Comparison of ENCODE assay signal across 17 cellular contexts in the genomic region with DNA sequence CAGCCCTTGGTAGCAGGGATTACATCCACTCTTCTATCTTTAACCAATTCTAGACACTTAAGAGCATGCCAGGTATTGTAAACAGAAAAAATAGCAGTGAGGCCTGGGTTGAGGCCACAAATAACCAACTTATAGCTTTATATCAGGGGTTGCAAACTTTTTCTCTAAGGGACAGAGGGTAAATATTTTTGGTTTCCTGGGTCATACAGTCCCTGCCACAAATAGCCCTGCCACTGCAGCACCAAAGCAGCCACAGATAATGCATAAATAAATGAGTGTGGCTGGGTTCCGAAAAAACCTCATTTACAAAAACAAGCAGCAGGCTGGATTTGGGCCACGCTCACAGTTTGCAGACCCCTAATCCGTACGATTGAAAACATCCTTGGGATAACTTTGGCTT. TPM values are rescaled to one million over a fixed set of nuclear protein-coding genes. Genes with fewer than 3 reads are reported as not detected.
DNase-seq lines count a peak whose midpoint lies in the region; ATAC-seq and TF ChIP-seq lines count a peak whose summit lies in the region.
"Had no signal": no experiment of that assay in that cellular context is flagged by ENCODE, and none has a peak within 500 bp of the region (broad histone marks: within the 10 kb centered on the region; RNA-seq: fewer than 3 reads in every experiment).

No MANE protein-coding gene starts in this region.

- H3K4me1 Mint-ChIP-seq in activated naive CD4-positive, alpha-beta T cell treated with anti-CD3 and anti-CD28 coated beads, Interleukin-2, amount 10 ng/mL, durations not matched to agents 7 days and 5 days = peaks cover 56% of the 10 kb centered on the region
- peaks cover 54% of the 10 kb centered on the region for H3K4me1 Mint-ChIP-seq in activated naive CD8-positive, alpha-beta T cell treated with anti-CD3 and anti-CD28 coated beads for 36 hours

- CTCF ChIA-PET in activated naive CD4-positive, alpha-beta T cell treated with anti-CD3 and anti-CD28 coated beads, Interleukin-2, amount 10 ng/mL, durations not matched to agents 7 days and 5 days (lab: Charles Lee) = interaction anchor here (1.0 to 1.3 kb wide), 2 partner anchors 18 to 19 kb away, joined by 3 read pairs; no protein-coding TSS in a partner anchor
- CTCF ChIA-PET in PC-9 (lab: Charles Lee) (no interaction called here), OCI-LY7 (lab: Charles Lee; ENCODE audit: unreplicated experiment) (no interaction called here)

- intact Hi-C loops in PC-9 (cut with micrococcal nuclease; ENCODE audit: unreplicated experiment) (no loop called here), tibial artery (cut with DNase I; ENCODE audit: low total_unique reads) (no loop called here), OCI-LY7 (cut with micrococcal nuclease; ENCODE audit: unreplicated experiment) (no loop called here)

- H3K4me3 ChIP-seq in PC-9 (no peak overlapping the region), osteoblast (ENCODE audit: insufficient read depth, low read length) (no peak overlapping the region), tibial artery (no peak overlapping the region), OCI-LY7 (ENCODE audit: low read depth, low read length, poor library complexity, severe bottlenecking) (no peak overlapping the region)
- H3K4me3 ChIP-seq: mucosa of descending colon had no signal

- no peak overlapping the region for H3K4me3 Mint-ChIP-seq in activated naive CD4-positive, alpha-beta T cell treated with anti-CD3 and anti-CD28 coated beads, Interleukin-2, amount 10 ng/mL, durations not matched to agents 7 days and 5 days
- peak overlapping the region; percentile 54 for H3K4me3 Mint-ChIP-seq in activated naive CD8-positive, alpha-beta T cell treated with anti-CD3 and anti-CD28 coated beads for 36 hours

- no peak for DNase-seq in activated naive CD4-positive, alpha-beta T cell treated with anti-CD3 and anti-CD28 coated beads, Interleukin-2, amount 10 ng/mL, durations not matched to agents 7 days and 5 days
- no peak for DNase-seq in activated naive CD4-positive, alpha-beta T cell treated with anti-CD3 and anti-CD28 coated beads, Interleukin-2, amount 50 U/mL, for 16 hours
- DNase-seq in PC-9 (no peak), osteoblast (ENCODE audit: insufficient read length, low spot score, missing footprints) (no peak), tibial artery (no peak), OCI-LY7 (ENCODE audit: low spot score) (no peak)
- no peak for DNase-seq in activated naive CD8-positive, alpha-beta T cell treated with anti-CD3 and anti-CD28 coated beads for 36 hours
- DNase-seq: COR-L47; cortex of kidney; foreskin melanocyte; left colon; mucosa of descending colon; NCI-H2227 treated with DMSO at 0.1 percent for 48 hours; stimulated activated CD4-positive, alpha-beta T cell treated with anti-CD3 and anti-CD28 coated beads, Interleukin-2, amount 100 ng/mL, for 24 hours had no signal

- H3K4me1 ChIP-seq in PC-9 (replicated peaks; ENCODE audit: insufficient read depth) (peaks cover 12% of the 10 kb centered on the region), osteoblast (ENCODE audit: insufficient read depth, low read length) (peaks cover 17% of the 10 kb centered on the region), tibial artery (peaks cover 0 to 9% (median 3%) of the 10 kb centered on the region in 4 donors), OCI-LY7 (ENCODE audit: insufficient read depth, low read length, poor library complexity, severe bottlenecking) (no peaks in the 10 kb centered on the region)

- H3K9me3 Mint-ChIP-seq in activated naive CD4-positive, alpha-beta T cell treated with anti-CD3 and anti-CD28 coated beads, Interleukin-2, amount 10 ng/mL, durations not matched to agents 7 days and 5 days = no peaks in the 10 kb centered on the region
- no peaks in the 10 kb centered on the region for H3K9me3 Mint-ChIP-seq in activated naive CD8-positive, alpha-beta T cell treated with anti-CD3 and anti-CD28 coated beads for 36 hours

- H2AFZ ChIP-seq in PC-9 (no peak overlapping the region), osteoblast (ENCODE audit: low read length) (no peak overlapping the region), OCI-LY7 (ENCODE audit: low read length) (no peak overlapping the region)

- H3K9me3 ChIP-seq in PC-9 (ENCODE audit: insufficient read depth, low read depth) (no peaks in the 10 kb centered on the region), osteoblast (ENCODE audit: low read depth, low read length) (no peaks in the 10 kb centered on the region), tibial artery (no peaks in the 10 kb centered on the region), OCI-LY7 (ENCODE audit: low read length) (no peaks in the 10 kb centered on the region)
- H3K9me3 ChIP-seq: mucosa of descending colon had no signal

- H3K4me2 ChIP-seq in PC-9 (no peak overlapping the region), osteoblast (ENCODE audit: insufficient read depth, low read length) (no peak overlapping the region), OCI-LY7 (ENCODE audit: low read length) (no peak overlapping the region)

- H3K27me3 Mint-ChIP-seq in activated naive CD4-positive, alpha-beta T cell treated with anti-CD3 and anti-CD28 coated beads, Interleukin-2, amount 10 ng/mL, durations not matched to agents 7 days and 5 days = no peaks in the 10 kb centered on the region
- H3K27me3 Mint-ChIP-seq in activated naive CD8-positive, alpha-beta T cell treated with anti-CD3 and anti-CD28 coated beads for 36 hours = no peaks in the 10 kb centered on the region

- peaks cover 70% of the 10 kb centered on the region for H3K36me3 Mint-ChIP-seq in activated naive CD4-positive, alpha-beta T cell treated with anti-CD3 and anti-CD28 coated beads, Interleukin-2, amount 10 ng/mL, durations not matched to agents 7 days and 5 days
- H3K36me3 Mint-ChIP-seq in activated naive CD8-positive, alpha-beta T cell treated with anti-CD3 and anti-CD28 coated beads for 36 hours = peaks cover 77% of the 10 kb centered on the region

- ATAC-seq in GM21367 (IDR thresholded peaks at IDR 0.05; ENCODE audit: unreplicated experiment) = no peak
- ATAC-seq: HepG2, left colon had no signal

- H3F3A ChIP-seq in PC-9 (ENCODE audit: insufficient read depth, low read depth) = peaks cover 5% of the 10 kb centered on the region; the same call in 1 of the 2 replicates

- H4K20me1 ChIP-seq in PC-9 (ENCODE audit: insufficient read depth) (no peaks in the 10 kb centered on the region), osteoblast (ENCODE audit: insufficient read depth, low read length) (peaks cover 29% of the 10 kb centered on the region), OCI-LY7 (ENCODE audit: insufficient read depth, low read length) (no peaks in the 10 kb centered on the region)

- peak overlapping the region; percentile 86 for H3K27ac Mint-ChIP-seq in activated naive CD4-positive, alpha-beta T cell treated with anti-CD3 and anti-CD28 coated beads, Interleukin-2, amount 10 ng/mL, durations not matched to agents 7 days and 5 days
- peak overlapping the region; percentile 93 for H3K27ac Mint-ChIP-seq in activated naive CD8-positive, alpha-beta T cell treated with anti-CD3 and anti-CD28 coated beads for 36 hours

- H3K79me2 ChIP-seq in PC-9 (ENCODE audit: low read depth) = no peaks in the 10 kb centered on the region
- H3K79me2 ChIP-seq in osteoblast (ENCODE audit: insufficient read depth, low read length) = peaks cover 25% of the 10 kb centered on the region
- H3K79me2 ChIP-seq in OCI-LY7 (ENCODE audit: insufficient read depth, low read depth, low read length) = no peaks in the 10 kb centered on the region

- BruUV-seq in PC-9 (replicated peaks; lab: Mats Ljungman, UMichigan) = no TSS peak
- no TSS peak for BruUV-seq in OCI-LY7 (replicated peaks; lab: Mats Ljungman, UMichigan)

- H3K27ac ChIP-seq in PC-9 (0 out of 2 replicates have a peak overlapping the region, but pooled peaks have one; percentile 23), osteoblast (ENCODE audit: low read depth, low read length) (peak overlapping the region; percentile 7), tibial artery (no peak overlapping the region), OCI-LY7 (ENCODE audit: low read depth, low read length, poor library complexity, severe bottlenecking) (no peak overlapping the region)
- H3K27ac ChIP-seq: epithelial cell of prostate had no signal

- H3K36me3 ChIP-seq in PC-9 (ENCODE audit: low read depth) = peaks cover 11% of the 10 kb centered on the region; the same call in 1 of the 2 replicates
- H3K36me3 ChIP-seq in osteoblast (ENCODE audit: insufficient read depth, low read length) = peaks cover 76% of the 10 kb centered on the region
- H3K36me3 ChIP-seq in tibial artery = peaks cover 73 to 94% (median 90%) of the 10 kb centered on the region in 3 donors
- peaks cover 28% of the 10 kb centered on the region for H3K36me3 ChIP-seq in OCI-LY7 (ENCODE audit: insufficient read depth, low read length)

- H3K27me3 ChIP-seq in PC-9 (ENCODE audit: insufficient read depth, low read depth) (no peaks in the 10 kb centered on the region), osteoblast (ENCODE audit: insufficient read depth, low read length) (no peaks in the 10 kb centered on the region), tibial artery (no peaks in the 10 kb centered on the region)

- H3K9me2 ChIP-seq in PC-9 (ENCODE audit: insufficient read depth) (no peaks in the 10 kb centered on the region), OCI-LY7 (ENCODE audit: insufficient read depth, low read length) (no peaks in the 10 kb centered on the region)

- TF ChIP-seq CTCF in PC-9 (conservative IDR thresholded peaks at IDR 0.05) (no peak), osteoblast (IDR thresholded peaks at IDR 0.05; ENCODE audit: extremely low read depth, low read depth, low read length) (no peak), tibial artery (IDR thresholded peaks at IDR 0.05) (no peak), OCI-LY7 (conservative IDR thresholded peaks at IDR 0.05; ENCODE audit: low read length) (no peak)

- POLR2A ChIA-PET in PC-9 (lab: Charles Lee; ENCODE audit: unreplicated experiment) (no interaction called here), OCI-LY7 (lab: Charles Lee) (no interaction called here)

RNA-seq across cellular contexts. Expression of gene STAT3, which starts 46.7 kb away (rescaled TPM):
- 65.2 and 74.6 TPM in 2 replicates for total RNA-seq in PC-9 (2021)
- 100 to 1,000 TPM; 221 to 223 TPM for total RNA-seq in activated naive CD8-positive, alpha-beta T cell treated with anti-CD3 and anti-CD28 coated beads for 36 hours
- total RNA-seq in osteoblast = 197 and 206 TPM in 2 replicates
- total RNA-seq in OCI-LY7 (2014; rRNA removed; shearing (Covaris generic)) = 11.4 and 14.8 TPM in 2 replicates
- 28.7 and 37.2 TPM in 2 replicates for total RNA-seq in OCI-LY7 (2022)

RNA-seq across cellular contexts. Expression of gene STAT5A, which starts 53.3 kb away (rescaled TPM):
- total RNA-seq in PC-9 (2021) = 3.4 and 12.1 TPM in 2 replicates
- total RNA-seq in activated naive CD8-positive, alpha-beta T cell treated with anti-CD3 and anti-CD28 coated beads for 36 hours = 100 to 1,000 TPM; 116 to 121 TPM
- total RNA-seq in osteoblast = 35.5 and 38.6 TPM in 2 replicates
- 1.9 and 3.8 TPM in 2 replicates for total RNA-seq in OCI-LY7 (2014; rRNA removed; shearing (Covaris generic))
- 7.9 TPM in 2 replicates for total RNA-seq in OCI-LY7 (2022)

Comparison
In these comparisons a context has a peak if more than half of its experiments do, and no peak if none do; other contexts are left out.
1. H3K27ac ChIP-seq: peak in PC-9 (single experiment) and osteoblast (single experiment); none in tibial artery (0 of 2) and OCI-LY7 (single experiment).